Comparison of ENCODE assay signal across 9 cellular contexts in genomic region chr5:100647461-100648230, GRCh38.
DNase-seq lines count a peak whose midpoint lies in the region; ATAC-seq, FAIRE-seq and TF ChIP-seq lines count a peak whose summit lies in the region.
"Had no signal": no experiment of that assay in that cellular context is flagged by ENCODE, and none has a peak within 500 bp of the region (broad histone marks: within the 10 kb centered on the region; RNA-seq: fewer than 3 reads in every experiment).

No MANE protein-coding gene starts in this region.

- TF ChIP-seq POLR2A in erythroblast (IDR thresholded peaks at IDR 0.05; ENCODE audit: low read length) (no peak), sigmoid colon (IDR thresholded peaks at IDR 0.05) (no peak), H54 (IDR thresholded peaks at IDR 0.05; ENCODE audit: low read depth, low read length) (no peak)

- peaks cover 13% of the 10 kb centered on the region for H3K4me1 Mint-ChIP-seq in activated T-cell treated with anti-CD3 and anti-CD28 coated beads, Interleukin-2, amount 50 U/mL, for 72 hours (ENCODE audit: low read depth)

- intact Hi-C loops in sigmoid colon (cut with DNase I) = no loop called here

- H3K27me3 Mint-ChIP-seq in activated T-cell treated with anti-CD3 and anti-CD28 coated beads, Interleukin-2, amount 50 U/mL, for 72 hours (ENCODE audit: low read depth) = no peaks in the 10 kb centered on the region

- no peaks in the 10 kb centered on the region for H3K36me3 Mint-ChIP-seq in activated T-cell treated with anti-CD3 and anti-CD28 coated beads, Interleukin-2, amount 50 U/mL, for 72 hours (ENCODE audit: insufficient read depth in 2 of 2)

- TF ChIP-seq EP300 in sigmoid colon (IDR thresholded peaks at IDR 0.05) = no peak

- DNase-seq in activated T-cell treated with anti-CD3 and anti-CD28 coated beads, Interleukin-2, amount 50 U/mL, for 72 hours = peak; percentile 18 to 24
- no peak for DNase-seq in activated T-cell treated with anti-CD3 and anti-CD28 coated beads for 4 hours
- peak; percentile 38 for DNase-seq in NCI-H748 treated with DMSO at 0.1 percent for 48 hours (lab: John Stamatoyannopoulos, UW)
- peak; percentile 36 to 51 for DNase-seq in erythroblast (lab: John Stamatoyannopoulos, UW)
- peak; percentile 74 for DNase-seq in sigmoid colon
- no peak for DNase-seq in H54 (ENCODE audit: insufficient read length, low spot score)
- no peak for DNase-seq in GF-D8 (lab: John Stamatoyannopoulos, UW)

- no peaks in the 10 kb centered on the region for H3K9me3 Mint-ChIP-seq in activated T-cell treated with anti-CD3 and anti-CD28 coated beads, Interleukin-2, amount 50 U/mL, for 72 hours

- no peak overlapping the region for H3K27ac ChIP-seq in sigmoid colon
- H3K27ac ChIP-seq: VCaP had no signal

- TF ChIP-seq CTCF in sigmoid colon (IDR thresholded peaks at IDR 0.05) = no peak

- H3K4me1 ChIP-seq in sigmoid colon = peaks cover 0 to 10% (median 4%) of the 10 kb centered on the region in 4 donors

- H3K27ac Mint-ChIP-seq in activated T-cell treated with anti-CD3 and anti-CD28 coated beads, Interleukin-2, amount 50 U/mL, for 72 hours = no peak overlapping the region

- peak; percentile 54 to 58 for ATAC-seq in activated T-cell treated with anti-CD3 and anti-CD28 coated beads, Interleukin-2, amount 50 U/mL, for 72 hours (replicated peaks in 1 of 2)
- ATAC-seq in HG02852 (IDR thresholded peaks at IDR 0.05; ENCODE audit: unreplicated experiment) = peak; percentile 88

- FAIRE-seq in H54 (lab: Jason Lieb, UNC) = no peak

- H3K36me3 ChIP-seq in sigmoid colon = no peaks in the 10 kb centered on the region

- H3K27me3 ChIP-seq in sigmoid colon = no peaks in the 10 kb centered on the region

- H3K9me3 ChIP-seq in sigmoid colon = no peaks in the 10 kb centered on the region

- H3K4me3 ChIP-seq in sigmoid colon = no peak overlapping the region

- peak overlapping the region; percentile 15 to 16 for H3K4me3 Mint-ChIP-seq in activated T-cell treated with anti-CD3 and anti-CD28 coated beads, Interleukin-2, amount 50 U/mL, for 72 hours

- 19 to 53% methylated on average over 10 of the region's 10 CpGs for WGBS in sigmoid colon, 2 donors

Comparison
In these comparisons a context has a peak if more than half of its experiments do, and no peak if none do; other contexts are left out.
1. DNase-seq: peak in activated T-cell treated with anti-CD3 and anti-CD28 coated beads, Interleukin-2, amount 50 U/mL, for 72 hours (2 of 2), NCI-H748 treated with DMSO at 0.1 percent for 48 hours (single experiment), erythroblast (2 of 2) and sigmoid colon (single experiment); none in activated T-cell treated with anti-CD3 and anti-CD28 coated beads for 4 hours (single experiment), H54 (single experiment) and GF-D8 (single experiment).